Comparison of ENCODE assay signal across 13 cellular contexts in the genomic region with DNA sequence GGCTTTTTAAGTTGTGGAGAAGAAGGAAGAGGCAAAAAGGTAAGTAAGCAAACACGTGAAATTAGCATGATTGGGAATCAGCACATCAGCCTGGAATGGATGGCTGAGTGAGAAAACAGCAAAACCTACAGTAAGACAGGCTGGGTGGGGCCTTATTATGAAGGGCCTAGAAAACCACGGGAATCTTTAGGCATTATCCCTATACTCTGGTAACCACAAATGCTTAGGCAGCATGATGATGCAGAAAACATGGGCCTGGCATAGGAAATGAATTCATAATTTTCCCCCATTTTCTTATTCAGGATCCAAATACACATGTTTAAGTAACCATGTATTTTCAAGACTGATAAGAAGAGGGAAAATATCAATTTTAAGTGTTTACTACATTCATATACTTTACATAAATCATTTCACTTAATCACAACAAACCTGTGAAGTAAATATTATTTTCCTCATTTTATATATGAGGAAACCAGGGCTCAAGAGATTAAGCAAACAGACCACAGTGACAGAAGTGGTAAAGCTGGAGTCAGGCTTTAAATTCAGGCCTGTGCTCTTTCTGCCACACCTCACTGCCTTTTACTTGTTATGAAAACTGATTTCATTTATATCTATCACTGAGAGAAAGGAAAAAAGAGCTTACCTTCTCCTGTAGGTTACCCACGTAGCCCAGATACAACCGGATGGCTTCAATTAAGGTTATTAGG. TPM values are rescaled to one million over a fixed set of nuclear protein-coding genes. Genes with fewer than 3 reads are reported as not detected.
DNase-seq lines count a peak whose midpoint lies in the region; ATAC-seq, FAIRE-seq and TF ChIP-seq lines count a peak whose summit lies in the region.
"Had no signal": no experiment of that assay in that cellular context is flagged by ENCODE, and none has a peak within 500 bp of the region (broad histone marks: within the 10 kb centered on the region; RNA-seq: fewer than 3 reads in every experiment).

No MANE protein-coding gene starts in this region.

- H3K79me1 ChIP-seq in IMR-90 (ENCODE audit: low read depth in 1 of 2, low read length in 2 of 2): no peaks in the 10 kb centered on the region

- H3K9me1 ChIP-seq in IMR-90 (ENCODE audit: insufficient read depth, low read length): no peaks in the 10 kb centered on the region

- TF ChIP-seq CTCF in IMR-90 (conservative IDR thresholded peaks at IDR 0.05; ENCODE audit: low read depth, low read length) (no peak), astrocyte of the spinal cord (IDR thresholded peaks at IDR 0.05; ENCODE audit: low read depth, low read length) (no peak), ascending aorta (IDR thresholded peaks at IDR 0.05) (no peak)

- H3K4me3 ChIP-seq in IMR-90 (ENCODE audit: insufficient read depth, low read depth, low read length): no peak overlapping the region
- H3K4me3 ChIP-seq in astrocyte of the spinal cord (ENCODE audit: low read depth, low read length): no peak overlapping the region
- no peak overlapping the region for H3K4me3 ChIP-seq in ascending aorta

- H3K4me1 ChIP-seq in IMR-90 (ENCODE audit: control insufficient read depth, insufficient read depth, low read length) (no peaks in the 10 kb centered on the region; the same call in 1 of the 2 replicates), ascending aorta (peaks cover 0 to 2% of the 10 kb centered on the region in 2 donors)

- 0 out of 2 replicates have a peak, but pooled peaks have one; percentile 5 for ATAC-seq in IMR-90 (ENCODE audit: low read depth)
- ATAC-seq in GM18517 (IDR thresholded peaks at IDR 0.05; ENCODE audit: unreplicated experiment): no peak

- peak overlapping the region; percentile 81 for H4K5ac ChIP-seq in IMR-90 (ENCODE audit: low read depth, low read length)

- peak overlapping the region; percentile 92 for H2BK5ac ChIP-seq in IMR-90 (ENCODE audit: low read depth, low read length, poor library complexity, severe bottlenecking)

- POLR2A ChIA-PET in IMR-90 (lab: Charles Lee; ENCODE audit: unreplicated experiment): no interaction called here

- FAIRE-seq in islet of Langerhans (lab: Jason Lieb, UNC): peak; percentile 98
- FAIRE-seq: endothelial cell of umbilical vein had no signal

- H3K4me2 ChIP-seq in IMR-90 (ENCODE audit: low read depth, low read length): no peak overlapping the region; the same call in 1 of the 2 replicates

- peak overlapping the region; percentile 78; the same call in 1 of the 2 replicates for H3K18ac ChIP-seq in IMR-90 (ENCODE audit: low read depth, low read length)

- H3K27me3 ChIP-seq in IMR-90 (ENCODE audit: control insufficient read depth, insufficient read depth, low read length): no peaks in the 10 kb centered on the region
- no peaks in the 10 kb centered on the region for H3K27me3 ChIP-seq in ascending aorta
- H3K27me3 ChIP-seq: brain microvascular endothelial cell had no signal

- TF ChIP-seq POLR2A in IMR-90 (IDR thresholded peaks at IDR 0.05; ENCODE audit: low read depth, low read length): no peak

- H3K36me3 ChIP-seq in IMR-90 (ENCODE audit: control insufficient read depth, insufficient read depth, low read length) (no peaks in the 10 kb centered on the region), ascending aorta (no peaks in the 10 kb centered on the region)
- H3K36me3 ChIP-seq: brain microvascular endothelial cell had no signal

- H4K8ac ChIP-seq in IMR-90 (ENCODE audit: low read depth in 2 of 2, low read length in 2 of 2): peak overlapping the region; percentile 70 to 97

- H2AK5ac ChIP-seq in IMR-90 (ENCODE audit: low read depth, low read length): no peak overlapping the region; the same call in 1 of the 2 replicates

- peak overlapping the region; percentile 74; the same call in 1 of the 2 replicates for H4K91ac ChIP-seq in IMR-90 (ENCODE audit: insufficient read depth, low read depth, low read length)

- peak overlapping the region; percentile 50 for H2AFZ ChIP-seq in IMR-90 (replicated peaks; ENCODE audit: low read length, poor library complexity)

- H3K56ac ChIP-seq in IMR-90 (ENCODE audit: extremely low read depth, insufficient read depth, low read length): peak overlapping the region; percentile 60; the same call in 1 of the 2 replicates

- peak overlapping the region; percentile 92 for H2BK20ac ChIP-seq in IMR-90 (ENCODE audit: low read depth, low read length)

- TF ChIP-seq RAD21 in IMR-90 (IDR thresholded peaks at IDR 0.05; ENCODE audit: low read length): no peak

- H3K4ac ChIP-seq in IMR-90 (ENCODE audit: low read depth, low read length): peak overlapping the region; percentile 83

- H3K9me3 ChIP-seq in IMR-90 (ENCODE audit: control insufficient read depth, insufficient read depth, low read length) (no peaks in the 10 kb centered on the region), ascending aorta (no peaks in the 10 kb centered on the region)

- dilution Hi-C loops in IMR-90 (cut with HindIII; ENCODE audit: low sequenced_read_pairs, unreplicated experiment): no loop called here

- no TSS peak for BruUV-seq in IMR-90 (replicated peaks; lab: Mats Ljungman, UMichigan)

- H3K27ac ChIP-seq in IMR-90 (ENCODE audit: insufficient read depth, low read length) (peak overlapping the region; percentile 66; the same call in 1 of the 2 replicates), ascending aorta (no peak overlapping the region)
- H3K27ac ChIP-seq: brain microvascular endothelial cell had no signal

- no peaks in the 10 kb centered on the region for H4K20me1 ChIP-seq in IMR-90 (ENCODE audit: insufficient read depth, low read length)

- CTCF ChIA-PET in IMR-90 (lab: Yijun Ruan, JAX): no interaction called here

- intact Hi-C loops in IMR-90 (cut with micrococcal nuclease) (no loop called here), ascending aorta (cut with DNase I) (loop anchor here (10.0 kb wide), 2 partner anchors 807 to 1327 kb away; no protein-coding TSS in a partner anchor)

- H3K9ac ChIP-seq in IMR-90 (ENCODE audit: low read depth, low read length): peak overlapping the region; percentile 4; the same call in 1 of the 2 replicates

- in situ Hi-C loops in IMR-90 (cut with MboI; ENCODE audit: low sequenced_read_pairs) (no loop called here), astrocyte of the spinal cord (cut with HindIII; ENCODE audit: low sequenced_read_pairs) (no loop called here)

- peak overlapping the region; percentile 91 for H3K14ac ChIP-seq in IMR-90 (replicated peaks; ENCODE audit: low read depth, low read length)

- H3K23ac ChIP-seq in IMR-90 (ENCODE audit: low read depth, low read length): peak overlapping the region; percentile 63; the same call in 1 of the 2 replicates

- H2AK9ac ChIP-seq in IMR-90 (replicated peaks; ENCODE audit: low read depth, low read length, poor library complexity): no peak overlapping the region

- WGBS in IMR-90 (ENCODE audit: extremely low coverage in 2 of 2, insufficient read length in 1 of 2), 2 experiments: no CpG with 5 or more reads among the region's 4 CpGs

- peak overlapping the region; percentile 92 for H2BK120ac ChIP-seq in IMR-90 (ENCODE audit: low read depth, low read length)

- peak; percentile 39 for DNase-seq in Daoy (ENCODE audit: low read depth)
- peak; percentile 87 for DNase-seq in IMR-90
- peak; percentile 26 for DNase-seq in astrocyte of the spinal cord (ENCODE audit: low read depth, low spot score)
- DNase-seq in GM19238 (ENCODE audit: insufficient read length, low spot score): no peak
- no peak for DNase-seq in ascending aorta (ENCODE audit: low spot score in 2 of 2)
- DNase-seq: activated CD4-positive, alpha-beta memory T cell treated with anti-CD3 and anti-CD28 coated beads for 36 hours; brain microvascular endothelial cell; mesendoderm; NCI-H2171 treated with DMSO at 0.1 percent for 48 hours had no signal

- H2BK15ac ChIP-seq in IMR-90 (ENCODE audit: low read depth, low read length): peak overlapping the region; percentile 83; the same call in 2 of the 3 replicates

TF ChIP-seq in IMR-90, 13 proteins besides CTCF, POLR2A, EP300 and RAD21:
- no peak for TF ChIP-seq BHLHE40 (IDR thresholded peaks at IDR 0.05; ENCODE audit: low read depth, low read length)
- TF ChIP-seq NFE2L2 (IDR thresholded peaks at IDR 0.05; ENCODE audit: low read depth, low read length): peak; percentile 94
- peak; percentile 81 for TF ChIP-seq MAFK (IDR thresholded peaks at IDR 0.05; ENCODE audit: low read depth, low read length)

RNA-seq across cellular contexts. Expression of a gene that starts 4.0 kb away (rescaled TPM):
- total RNA-seq in Daoy (2014; rRNA removed; shearing (Covaris generic)): 1.1 and 1.4 TPM in 2 replicates
- total RNA-seq in IMR-90 (2012; rRNA removed) (1.3 and 2.2 TPM in 2 replicates), ascending aorta (not detected)
- 1.2 and 1.8 TPM in 2 replicates for polyA plus RNA-seq in IMR-90 (2012; rRNA removed)
- polyA plus RNA-seq in IMR-90 (2012; cell fraction: cytosol; rRNA removed): 0.62 and 0.76 TPM in 2 replicates
- polyA plus RNA-seq in IMR-90 (2012; cell fraction: nucleus; rRNA removed; ENCODE audit: low replicate concordance): 0.34 and 2.2 TPM in 2 replicates
- total RNA-seq: activated T-helper 2 cell treated with anti-CD3 and anti-CD28 coated beads, Interferon-gamma antibody, Interleukin-2, Interleukin-4, amounts not matched to agents 10 μg/mL and 5 μg/mL and 100 μg/mL, durations not matched to agents 14 hours and 24 hours and 36 hours had no signal

Comparison
In these comparisons a context has a peak if more than half of its experiments do, and no peak if none do; other contexts are left out.
1. DNase-seq: peak in Daoy (single experiment), IMR-90 (single experiment) and astrocyte of the spinal cord (single experiment); none in GM19238 (single experiment) and ascending aorta (0 of 2).